Comparison of ENCODE assay signal across 1 cellular context in genomic region chr16:30805370-30806169, GRCh38.
TF ChIP-seq lines count a peak whose summit lies in the region.

No MANE protein-coding gene starts in this region.

TF ChIP-seq in K562, 482 proteins besides CTCF, POLR2A, EP300 and RAD21 (continued from another document and continues in another):
- no peak for TF ChIP-seq NR2F6 (CRISPR knock-in tag; IDR thresholded peaks at IDR 0.05)
- no peak for TF ChIP-seq ARID2 (IDR thresholded peaks at IDR 0.05)
- TF ChIP-seq ZNF41 (CRISPR knock-in tag; conservative IDR thresholded peaks at IDR 0.05), result no peak
- TF ChIP-seq ESRRA (IDR thresholded peaks at IDR 0.05; ENCODE audit: borderline replicate concordance, low read depth), result peak; percentile 71
- no peak for TF ChIP-seq ZBTB49 (CRISPR knock-in tag; IDR thresholded peaks at IDR 0.05; ENCODE audit: borderline replicate concordance)
- TF ChIP-seq MTA2 (IDR thresholded peaks at IDR 0.05; ENCODE audit: low read depth), result 0 out of 2 replicates have a peak, but pooled peaks have one; percentile 19
- 0 out of 2 replicates have a peak, but pooled peaks have one; percentile 13 for TF ChIP-seq STAT5A (IDR thresholded peaks at IDR 0.05; ENCODE audit: borderline replicate concordance, low read length)
- TF ChIP-seq GATAD2B (IDR thresholded peaks at IDR 0.05; ENCODE audit: borderline replicate concordance), result peak; percentile 89; the same call in 1 of the 2 replicates
- TF ChIP-seq ESRRB (CRISPR knock-in tag; IDR thresholded peaks at IDR 0.05; ENCODE audit: borderline replicate concordance), result no peak
- no peak for TF ChIP-seq DEAF1 (CRISPR knock-in tag; IDR thresholded peaks at IDR 0.05)
- TF ChIP-seq TBP (optimal IDR thresholded peaks at IDR 0.05; ENCODE audit: low read depth, low read length), result peak; percentile 82
- no peak for TF ChIP-seq ZNF75A (CRISPR knock-in tag; IDR thresholded peaks at IDR 0.05)
- no peak for TF ChIP-seq CEBPG (CRISPR knock-in tag; IDR thresholded peaks at IDR 0.05)
- no peak for TF ChIP-seq CEBPG (tag; conservative IDR thresholded peaks at IDR 0.05 in 1 of 2, IDR thresholded peaks at IDR 0.05 in 1 of 2)
- no peak for TF ChIP-seq SNRNP70 (optimal IDR thresholded peaks at IDR 0.05; ENCODE audit: low read depth, low read length)
- TF ChIP-seq MAZ (CRISPR knock-in tag; conservative IDR thresholded peaks at IDR 0.05 in 1 of 2, IDR thresholded peaks at IDR 0.05 in 1 of 2), result peak; percentile 79 to 95
- TF ChIP-seq CREB3 (tag; conservative IDR thresholded peaks at IDR 0.05; ENCODE audit: low read depth), result no peak
- TF ChIP-seq ZFP1 (CRISPR knock-in tag; IDR thresholded peaks at IDR 0.05), result no peak
- no peak for TF ChIP-seq TAL1 (IDR thresholded peaks at IDR 0.05)
- TF ChIP-seq NR2C1 (IDR thresholded peaks at IDR 0.05), result peak; percentile 73
- TF ChIP-seq NR2C1 (tag; IDR thresholded peaks at IDR 0.05), result peak; percentile 82
- no peak for TF ChIP-seq FOXO4 (CRISPR knock-in tag; IDR thresholded peaks at IDR 0.05)
- TF ChIP-seq RCOR1 (IDR thresholded peaks at IDR 0.05; ENCODE audit: borderline replicate concordance in 1 of 2, low read depth in 2 of 2, low read length in 2 of 2), result no peak; a peak in 1 of 4 replicates
- TF ChIP-seq ZNF217 (CRISPR knock-in tag; IDR thresholded peaks at IDR 0.05), result no peak
- TF ChIP-seq TFAP4 (CRISPR knock-in tag; IDR thresholded peaks at IDR 0.05; ENCODE audit: borderline replicate concordance), result peak; percentile 72
- TF ChIP-seq SIN3A (IDR thresholded peaks at IDR 0.05; ENCODE audit: borderline replicate concordance in 2 of 2, control insufficient read depth in 1 of 2, low read depth in 2 of 2, low read length in 2 of 2), result 0 out of 4 replicates have a peak, but pooled peaks of 1 of the 2 experiments have one; percentile 35
- TF ChIP-seq HDGF (IDR thresholded peaks at IDR 0.05), result no peak; the same call in 1 of the 2 replicates
- TF ChIP-seq AFF4 (CRISPR knock-in tag; IDR thresholded peaks at IDR 0.05), result peak; percentile 78; the same call in 1 of the 2 replicates
- peak; percentile 69 for TF ChIP-seq MBD2 (IDR thresholded peaks at IDR 0.05; ENCODE audit: borderline replicate concordance, low read depth)
- TF ChIP-seq FOXJ2 (tag; IDR thresholded peaks at IDR 0.05), result no peak; the same call in 1 of the 2 replicates
- no peak for TF ChIP-seq HMG20B (CRISPR knock-in tag; IDR thresholded peaks at IDR 0.05)
- TF ChIP-seq SLC30A9 (CRISPR knock-in tag; IDR thresholded peaks at IDR 0.05), result no peak
- no peak for TF ChIP-seq PCBP2 (IDR thresholded peaks at IDR 0.05; ENCODE audit: low read depth, low read length, poor library complexity, severe bottlenecking)
- no peak for TF ChIP-seq ZNF347 (CRISPR knock-in tag; IDR thresholded peaks at IDR 0.05; ENCODE audit: low read depth)
- no peak for TF ChIP-seq HINFP (tag; conservative IDR thresholded peaks at IDR 0.05; ENCODE audit: low read depth)
- no peak for TF ChIP-seq THRA (IDR thresholded peaks at IDR 0.05)
- TF ChIP-seq MAX (CRISPR knock-in tag; IDR thresholded peaks at IDR 0.05), result 0 out of 2 replicates have a peak, but pooled peaks have one; percentile 34
- no peak; the same call in 1 of the 2 replicates for TF ChIP-seq USF1 (CRISPR knock-in tag; IDR thresholded peaks at IDR 0.05)
- TF ChIP-seq NR0B1 (IDR thresholded peaks at IDR 0.05; ENCODE audit: partially characterized antibody), result no peak
- no peak for TF ChIP-seq TFE3 (CRISPR knock-in tag; IDR thresholded peaks at IDR 0.05)
